In the genomic region with DNA sequence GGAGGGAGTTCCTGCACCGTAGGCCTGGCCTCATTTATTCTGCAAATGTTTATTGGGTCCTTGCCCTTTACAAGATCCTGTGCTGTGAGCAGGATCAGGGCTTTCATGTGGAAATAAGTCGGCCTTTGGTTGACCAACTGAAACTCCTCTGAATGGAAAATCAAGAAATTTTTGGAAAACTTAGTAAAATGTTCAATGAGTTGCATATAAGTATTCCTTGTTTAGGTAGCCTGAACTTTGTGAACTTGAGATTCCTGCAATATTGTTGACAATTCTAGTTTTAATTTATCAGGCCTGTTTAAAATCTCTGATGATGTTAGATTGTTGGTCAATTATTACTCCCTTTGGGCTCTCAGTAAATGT, we compare ENCODE assay signal across 9 cellular contexts. TPM values are rescaled to one million over a fixed set of nuclear protein-coding genes. Genes with fewer than 3 reads are reported as not detected.
DNase-seq lines count a peak whose midpoint lies in the region; ATAC-seq, FAIRE-seq and TF ChIP-seq lines count a peak whose summit lies in the region.
"Had no signal": no experiment of that assay in that cellular context is flagged by ENCODE, and none has a peak within 500 bp of the region (broad histone marks: within the 10 kb centered on the region; RNA-seq: fewer than 3 reads in every experiment).

No MANE protein-coding gene starts in this region.

- POLR2A ChIA-PET in SK-N-SH (lab: Yijun Ruan, JAX) = interaction anchor here (2.3 kb wide), 1 partner anchor 110 kb away, joined by 11 read pairs; the partner anchor contains the start of gene HNRNPH1

- FAIRE-seq in GM12892 (lab: Jason Lieb, UNC) = no peak
- FAIRE-seq: A204.1 had no signal

- H3K27me3 ChIP-seq in SK-N-SH (ENCODE audit: insufficient read depth) (no peaks in the 10 kb centered on the region), layer of hippocampus (ENCODE audit: control insufficient read depth, insufficient read depth, low read length) (no peaks in the 10 kb centered on the region)

- H3F3A ChIP-seq in SK-N-SH (replicated peaks; ENCODE audit: insufficient read depth) = peaks cover 44% of the 10 kb centered on the region

- CTCF ChIA-PET in SK-N-SH (lab: Yijun Ruan, JAX) = interaction anchor here (1.0 kb wide), 1 partner anchor 30 kb away, joined by 3 read pairs; no protein-coding TSS in a partner anchor

- peak overlapping the region; percentile 91 for H3K4me2 ChIP-seq in SK-N-SH

- peaks cover 8 to 19% of the 10 kb centered on the region in 2 experiments; a peak in 2 of 4 replicates for H3K4me1 ChIP-seq in SK-N-SH (ENCODE audit: control insufficient read depth in 1 of 2, insufficient read depth in 2 of 2, low read depth in 1 of 2, low read length in 1 of 2)

- H3K27ac ChIP-seq in SK-N-SH (ENCODE audit: low read depth in 2 of 2, low read length in 1 of 2) (peak overlapping the region; percentile 70 to 88; a peak in 3 of 4 replicates), angular gyrus (ENCODE audit: low read depth, low read length) (peak overlapping the region; percentile 84), layer of hippocampus (ENCODE audit: low read depth, low read length) (peak overlapping the region; percentile 91), substantia nigra (ENCODE audit: low read depth, low read length, poor library complexity, severe bottlenecking) (peak overlapping the region; percentile 88)

- TF ChIP-seq RAD21 in SK-N-SH (IDR thresholded peaks at IDR 0.05; ENCODE audit: low read length) = no peak

- peak overlapping the region; percentile 82 to 89 for H3K4me3 ChIP-seq in SK-N-SH (ENCODE audit: low read depth in 2 of 2, low read length in 1 of 2)

- no peak for TF ChIP-seq POLR2A in GM12892 (IDR thresholded peaks at IDR 0.05; ENCODE audit: low read depth, low read length)

- no peak for TF ChIP-seq CTCF in SK-N-SH (IDR thresholded peaks at IDR 0.05)

- H3K9me2 ChIP-seq in SK-N-SH = no peaks in the 10 kb centered on the region

- H3K9ac ChIP-seq in SK-N-SH = peak overlapping the region; percentile 86

- WGBS in SK-N-SH (ENCODE audit: low lambda C conversion rate) = 0% methylated on average over 2 of the region's 2 CpGs

- no peaks in the 10 kb centered on the region for H3K9me3 ChIP-seq in SK-N-SH

- TF ChIP-seq EP300 in SK-N-SH (IDR thresholded peaks at IDR 0.05; ENCODE audit: borderline replicate concordance in 1 of 2, low read depth in 1 of 2, low read length in 1 of 2) = no peak

- DNase-seq in SK-N-SH = no peak
- DNase-seq in substantia nigra (lab: John Stamatoyannopoulos, UW) = no peak
- no peak for DNase-seq in GM12892 (ENCODE audit: insufficient read length)
- DNase-seq in activated CD8-positive, alpha-beta memory T cell treated with anti-CD3 and anti-CD28 coated beads, Interleukin-2, amount 50 U/mL, for 4 hours = no peak
- DNase-seq in NCI-H69 (lab: John Stamatoyannopoulos, UW) = no peak

- H2AFZ ChIP-seq in SK-N-SH (ENCODE audit: low read depth) = no peak overlapping the region

- H3K79me2 ChIP-seq in SK-N-SH (ENCODE audit: insufficient read depth) = peaks cover 60% of the 10 kb centered on the region

- ATAC-seq in SK-N-SH treated with all-trans-retinoic acid at 6 μM for 48 hours = no peak; the same call in 2 of the 3 replicates

- peaks cover 53% of the 10 kb centered on the region for H4K20me1 ChIP-seq in SK-N-SH (ENCODE audit: insufficient read depth)

- H3K36me3 ChIP-seq in SK-N-SH (replicated peaks in 1 of 2; ENCODE audit: control insufficient read depth in 1 of 2, insufficient read depth in 2 of 2, low read length in 1 of 2) = peaks cover 28 to 52% of the 10 kb centered on the region in 2 experiments

TF ChIP-seq in SK-N-SH, 30 proteins besides CTCF, POLR2A, EP300 and RAD21:
- TF ChIP-seq, protein P1, sequence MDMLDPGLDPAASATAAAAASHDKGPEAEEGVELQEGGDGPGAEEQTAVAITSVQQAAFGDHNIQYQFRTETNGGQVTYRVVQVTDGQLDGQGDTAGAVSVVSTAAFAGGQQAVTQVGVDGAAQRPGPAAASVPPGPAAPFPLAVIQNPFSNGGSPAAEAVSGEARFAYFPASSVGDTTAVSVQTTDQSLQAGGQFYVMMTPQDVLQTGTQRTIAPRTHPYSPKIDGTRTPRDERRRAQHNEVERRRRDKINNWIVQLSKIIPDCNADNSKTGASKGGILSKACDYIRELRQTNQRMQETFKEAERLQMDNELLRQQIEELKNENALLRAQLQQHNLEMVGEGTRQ (IDR thresholded peaks at IDR 0.05; ENCODE audit: borderline replicate concordance, low read depth, low read length) = no peak

TF ChIP-seq in SK-N-SH treated with all-trans-retinoic acid at 6 μM for 48 hours, 23 proteins besides CTCF, POLR2A, EP300 and RAD21 (continues in another document):
- TF ChIP-seq OSR1 (CRISPR knock-in tag; IDR thresholded peaks at IDR 0.05) (no peak), ZFP30 (CRISPR knock-in tag; IDR thresholded peaks at IDR 0.05) (no peak), SNAI2 (CRISPR knock-in tag; IDR thresholded peaks at IDR 0.05) (no peak), ZNF70 (CRISPR knock-in tag; IDR thresholded peaks at IDR 0.05) (no peak), ZNF565 (CRISPR knock-in tag; conservative IDR thresholded peaks at IDR 0.05; ENCODE audit: low read depth) (no peak), ZFP3 (CRISPR knock-in tag; IDR thresholded peaks at IDR 0.05) (no peak), TOX (CRISPR knock-in tag; IDR thresholded peaks at IDR 0.05; ENCODE audit: borderline replicate concordance) (no peak), CSDC2 (CRISPR knock-in tag; IDR thresholded peaks at IDR 0.05) (no peak), PATZ1 (CRISPR knock-in tag; IDR thresholded peaks at IDR 0.05; ENCODE audit: borderline replicate concordance) (no peak), ZC3H10 (CRISPR knock-in tag; IDR thresholded peaks at IDR 0.05) (no peak)
- TF ChIP-seq, protein P2, sequence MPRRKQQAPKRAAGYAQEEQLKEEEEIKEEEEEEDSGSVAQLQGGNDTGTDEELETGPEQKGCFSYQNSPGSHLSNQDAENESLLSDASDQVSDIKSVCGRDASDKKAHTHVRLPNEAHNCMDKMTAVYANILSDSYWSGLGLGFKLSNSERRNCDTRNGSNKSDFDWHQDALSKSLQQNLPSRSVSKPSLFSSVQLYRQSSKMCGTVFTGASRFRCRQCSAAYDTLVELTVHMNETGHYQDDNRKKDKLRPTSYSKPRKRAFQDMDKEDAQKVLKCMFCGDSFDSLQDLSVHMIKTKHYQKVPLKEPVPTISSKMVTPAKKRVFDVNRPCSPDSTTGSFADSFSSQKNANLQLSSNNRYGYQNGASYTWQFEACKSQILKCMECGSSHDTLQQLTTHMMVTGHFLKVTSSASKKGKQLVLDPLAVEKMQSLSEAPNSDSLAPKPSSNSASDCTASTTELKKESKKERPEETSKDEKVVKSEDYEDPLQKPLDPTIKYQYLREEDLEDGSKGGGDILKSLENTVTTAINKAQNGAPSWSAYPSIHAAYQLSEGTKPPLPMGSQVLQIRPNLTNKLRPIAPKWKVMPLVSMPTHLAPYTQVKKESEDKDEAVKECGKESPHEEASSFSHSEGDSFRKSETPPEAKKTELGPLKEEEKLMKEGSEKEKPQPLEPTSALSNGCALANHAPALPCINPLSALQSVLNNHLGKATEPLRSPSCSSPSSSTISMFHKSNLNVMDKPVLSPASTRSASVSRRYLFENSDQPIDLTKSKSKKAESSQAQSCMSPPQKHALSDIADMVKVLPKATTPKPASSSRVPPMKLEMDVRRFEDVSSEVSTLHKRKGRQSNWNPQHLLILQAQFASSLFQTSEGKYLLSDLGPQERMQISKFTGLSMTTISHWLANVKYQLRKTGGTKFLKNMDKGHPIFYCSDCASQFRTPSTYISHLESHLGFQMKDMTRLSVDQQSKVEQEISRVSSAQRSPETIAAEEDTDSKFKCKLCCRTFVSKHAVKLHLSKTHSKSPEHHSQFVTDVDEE (CRISPR knock-in tag; IDR thresholded peaks at IDR 0.05) = no peak
- TF ChIP-seq, protein P3, sequence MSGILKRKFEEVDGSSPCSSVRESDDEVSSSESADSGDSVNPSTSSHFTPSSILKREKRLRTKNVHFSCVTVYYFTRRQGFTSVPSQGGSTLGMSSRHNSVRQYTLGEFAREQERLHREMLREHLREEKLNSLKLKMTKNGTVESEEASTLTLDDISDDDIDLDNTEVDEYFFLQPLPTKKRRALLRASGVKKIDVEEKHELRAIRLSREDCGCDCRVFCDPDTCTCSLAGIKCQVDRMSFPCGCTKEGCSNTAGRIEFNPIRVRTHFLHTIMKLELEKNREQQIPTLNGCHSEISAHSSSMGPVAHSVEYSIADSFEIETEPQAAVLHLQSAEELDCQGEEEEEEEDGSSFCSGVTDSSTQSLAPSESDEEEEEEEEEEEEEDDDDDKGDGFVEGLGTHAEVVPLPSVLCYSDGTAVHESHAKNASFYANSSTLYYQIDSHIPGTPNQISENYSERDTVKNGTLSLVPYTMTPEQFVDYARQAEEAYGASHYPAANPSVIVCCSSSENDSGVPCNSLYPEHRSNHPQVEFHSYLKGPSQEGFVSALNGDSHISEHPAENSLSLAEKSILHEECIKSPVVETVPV (CRISPR knock-in tag; IDR thresholded peaks at IDR 0.05) = no peak

RNA-seq across cellular contexts. Expression of gene MAML1, which starts 1.1 kb away (rescaled TPM):
- 4.4 and 8.1 TPM in 2 replicates for polyA plus RNA-seq in SK-N-SH (2012; rRNA removed)
- polyA plus RNA-seq in SK-N-SH (2012; cell fraction: cytosol; rRNA removed) = 4.1 and 5.5 TPM in 2 replicates
- polyA plus RNA-seq in SK-N-SH (2012; cell fraction: nucleus; rRNA removed) = 11.6 and 12.4 TPM in 2 replicates
- 7.5 TPM for polyA plus RNA-seq in GM12892 (2012; ENCODE audit: missing spikeins)

RNA-seq across cellular contexts. Expression of gene CANX, which starts 35.0 kb away (rescaled TPM):
- polyA plus RNA-seq in SK-N-SH (2012; rRNA removed) = 142 and 215 TPM in 2 replicates
- 164 and 239 TPM in 2 replicates for polyA plus RNA-seq in SK-N-SH (2012; cell fraction: cytosol; rRNA removed)
- polyA plus RNA-seq in SK-N-SH (2012; cell fraction: nucleus; rRNA removed) = 163 and 217 TPM in 2 replicates
- 229 TPM for polyA plus RNA-seq in GM12892 (2012; ENCODE audit: missing spikeins)

RNA-seq across cellular contexts. Expression of gene CBY3, which starts 52.9 kb away (rescaled TPM):
- polyA plus RNA-seq in SK-N-SH (2012; rRNA removed) = not detected in 2 replicates
- polyA plus RNA-seq in SK-N-SH (2012; cell fraction: cytosol; rRNA removed) = 0.05 TPM in 1 of 2 replicates, not detected in the other
- 0.19 and 0.20 TPM in 2 replicates for polyA plus RNA-seq in SK-N-SH (2012; cell fraction: nucleus; rRNA removed)
- polyA plus RNA-seq in GM12892 (2012; ENCODE audit: missing spikeins) = not detected
